In the genomic region with DNA sequence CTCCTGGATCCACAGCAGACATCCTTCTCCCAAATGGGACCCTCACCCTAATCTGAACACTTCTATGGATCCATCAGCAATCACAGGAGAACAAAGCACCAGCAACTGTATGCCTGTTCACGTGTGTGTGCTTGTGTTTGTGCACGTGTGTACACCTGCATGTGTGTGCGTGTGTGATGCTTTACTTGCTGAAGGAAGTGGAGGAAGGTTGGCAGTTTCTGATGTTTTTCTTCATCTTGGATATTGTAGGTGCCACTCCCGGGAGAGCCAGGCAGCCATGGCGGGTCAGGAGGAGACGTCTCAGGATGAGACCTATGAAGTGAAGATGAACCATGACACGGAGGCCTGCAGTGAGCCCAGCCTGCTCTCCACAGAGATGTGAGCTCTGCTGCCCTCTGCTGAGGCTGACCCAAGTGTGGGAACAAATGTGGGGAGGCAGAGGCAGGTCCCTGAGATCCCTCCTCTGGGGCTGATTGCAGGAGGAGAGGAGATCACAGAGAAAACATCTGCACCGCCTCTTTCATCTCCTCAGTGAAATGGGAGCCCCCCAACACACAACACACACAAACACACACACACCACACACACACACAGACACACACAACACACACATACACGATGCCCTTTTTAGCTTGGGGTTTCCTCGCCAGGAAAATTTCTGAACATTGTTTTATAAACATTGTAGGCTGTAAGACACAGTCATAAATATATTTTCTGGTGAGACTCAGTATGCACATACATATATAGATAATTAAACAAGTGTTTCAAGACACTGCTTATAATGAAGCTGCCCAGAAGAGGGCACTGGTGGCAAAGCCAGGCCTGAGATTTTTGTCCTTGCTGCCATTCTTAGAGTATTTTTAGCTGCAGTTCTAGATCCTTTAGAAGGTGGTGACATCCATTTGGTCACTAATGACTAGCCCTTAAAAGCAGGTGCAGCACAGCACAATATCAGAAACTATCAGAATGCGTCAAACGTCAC, we compare ENCODE assay signal across 9 cellular contexts.
DNase-seq lines count a peak whose midpoint lies in the region; ATAC-seq and TF ChIP-seq lines count a peak whose summit lies in the region.
"Had no signal": no experiment of that assay in that cellular context is flagged by ENCODE, and none has a peak within 500 bp of the region (broad histone marks: within the 10 kb centered on the region; RNA-seq: fewer than 3 reads in every experiment).

No MANE protein-coding gene starts in this region.

- H3K36me3 ChIP-seq in BE2C = no peaks in the 10 kb centered on the region
- H3K36me3 ChIP-seq in right atrium auricular region = peaks cover 80% of the 10 kb centered on the region
- H3K36me3 ChIP-seq in gastrocnemius medialis = no peaks in the 10 kb centered on the region

- ATAC-seq in stimulated activated naive B cell treated with anti-CD40 and anti-IgM and Interleukin-4, amounts not matched to agents 10 μg/mL and 1 μg/mL and 100 μg/mL, for 72 hours (replicated peaks) = peak; percentile 51 to 66
- ATAC-seq in gastrocnemius medialis = no peak

- TF ChIP-seq CTCF in BE2C (IDR thresholded peaks at IDR 0.05; ENCODE audit: low read depth, low read length) = peak; percentile 48
- TF ChIP-seq CTCF in GM13976 (IDR thresholded peaks at IDR 0.05; ENCODE audit: borderline replicate concordance, control extremely low read depth, extremely low read depth, insufficient read depth, missing control alignments) = peak; percentile 23
- peak in 1 of 2 donors; percentile 56 for TF ChIP-seq CTCF in right atrium auricular region (IDR thresholded peaks at IDR 0.05)
- peak in 2 of 5 experiments; percentile 6 to 30 for TF ChIP-seq CTCF in gastrocnemius medialis (IDR thresholded peaks at IDR 0.05 in 4 of 5, conservative IDR thresholded peaks at IDR 0.05 in 1 of 5)

- H3K4me3 ChIP-seq in BE2C (ENCODE audit: low read depth, low read length) = no peak overlapping the region
- no peak overlapping the region for H3K4me3 ChIP-seq in right atrium auricular region
- no peak overlapping the region for H3K4me3 ChIP-seq in gastrocnemius medialis
- H3K4me3 ChIP-seq: skin epidermis had no signal

- H3K36me3 Mint-ChIP-seq in activated naive CD4-positive, alpha-beta T cell treated with anti-CD3 and anti-CD28 coated beads, Interleukin-2, amount 50 U/mL, for 24 hours = no peaks in the 10 kb centered on the region
- peaks cover 1 to 8% of the 10 kb centered on the region in 2 donors for H3K36me3 Mint-ChIP-seq in stimulated activated naive B cell treated with anti-CD40 and anti-IgM and Interleukin-4, amounts not matched to agents 10 μg/mL and 1 μg/mL and 100 μg/mL, for 72 hours

- no peak overlapping the region for H3K4me3 Mint-ChIP-seq in activated naive CD4-positive, alpha-beta T cell treated with anti-CD3 and anti-CD28 coated beads, Interleukin-2, amount 50 U/mL, for 24 hours
- peak overlapping the region; percentile 36 to 63 for H3K4me3 Mint-ChIP-seq in stimulated activated naive B cell treated with anti-CD40 and anti-IgM and Interleukin-4, amounts not matched to agents 10 μg/mL and 1 μg/mL and 100 μg/mL, for 72 hours

- H3K4me1 ChIP-seq in BE2C (no peaks in the 10 kb centered on the region), right atrium auricular region (peaks cover 0 to 6% of the 10 kb centered on the region in 2 donors), gastrocnemius medialis (no peaks in the 10 kb centered on the region)

- H3K27me3 Mint-ChIP-seq in activated naive CD4-positive, alpha-beta T cell treated with anti-CD3 and anti-CD28 coated beads, Interleukin-2, amount 50 U/mL, for 24 hours = no peaks in the 10 kb centered on the region
- H3K27me3 Mint-ChIP-seq in stimulated activated naive B cell treated with anti-CD40 and anti-IgM and Interleukin-4, amounts not matched to agents 10 μg/mL and 1 μg/mL and 100 μg/mL, for 72 hours = peaks cover 0 to 4% of the 10 kb centered on the region in 2 donors

- H3K27ac Mint-ChIP-seq in activated naive CD4-positive, alpha-beta T cell treated with anti-CD3 and anti-CD28 coated beads, Interleukin-2, amount 50 U/mL, for 24 hours = peak overlapping the region; percentile 95
- peak overlapping the region; percentile 97 for H3K27ac Mint-ChIP-seq in stimulated activated naive B cell treated with anti-CD40 and anti-IgM and Interleukin-4, amounts not matched to agents 10 μg/mL and 1 μg/mL and 100 μg/mL, for 72 hours

- DNase-seq in BE2C = peak; percentile 57
- DNase-seq in GM13976 (ENCODE audit: low spot score) = no peak
- DNase-seq in NOMO-1 treated with DMSO at 0.1 percent for 48 hours (lab: John Stamatoyannopoulos, UW; ENCODE audit: unreplicated experiment) = peak; percentile 65
- DNase-seq in right atrium auricular region (ENCODE audit: low spot score) = peak; percentile 40
- no peak for DNase-seq in stimulated activated naive B cell treated with anti-CD40 and anti-IgM and Interleukin-4, amounts not matched to agents 10 μg/mL and 1 μg/mL and 100 μg/mL, for 72 hours
- no peak for DNase-seq in gastrocnemius medialis
- no peak for DNase-seq in nucleus accumbens (lab: John Stamatoyannopoulos, UW)

- peaks cover 6% of the 10 kb centered on the region for H3K27me3 ChIP-seq in BE2C
- H3K27me3 ChIP-seq in right atrium auricular region = no peaks in the 10 kb centered on the region
- H3K27me3 ChIP-seq in gastrocnemius medialis = no peaks in the 10 kb centered on the region

- intact Hi-C loops in gastrocnemius medialis (cut with DNase I; ENCODE audit: low total_unique reads) = no loop called here

- H3K9me3 ChIP-seq in BE2C = no peaks in the 10 kb centered on the region; the same call in 1 of the 2 replicates
- H3K9me3 ChIP-seq in right atrium auricular region = no peaks in the 10 kb centered on the region
- no peaks in the 10 kb centered on the region for H3K9me3 ChIP-seq in gastrocnemius medialis

- TF ChIP-seq POLR2A in gastrocnemius medialis (IDR thresholded peaks at IDR 0.05) = no peak

- H3K27ac ChIP-seq in right atrium auricular region = no peak overlapping the region
- no peak overlapping the region for H3K27ac ChIP-seq in gastrocnemius medialis
- H3K27ac ChIP-seq: skin epidermis had no signal

- no peaks in the 10 kb centered on the region for H3K9me3 Mint-ChIP-seq in activated naive CD4-positive, alpha-beta T cell treated with anti-CD3 and anti-CD28 coated beads, Interleukin-2, amount 50 U/mL, for 24 hours
- peaks cover 2 to 3% of the 10 kb centered on the region in 2 donors for H3K9me3 Mint-ChIP-seq in stimulated activated naive B cell treated with anti-CD40 and anti-IgM and Interleukin-4, amounts not matched to agents 10 μg/mL and 1 μg/mL and 100 μg/mL, for 72 hours

- in situ Hi-C loops in GM13976 (cut with MboI; ENCODE audit: low sequenced_read_pairs, unreplicated experiment) = no loop called here
- in situ Hi-C loops in gastrocnemius medialis (cut with MboI; ENCODE audit: low sequenced_read_pairs in 4 of 4) = no loop called here

- H3K4me1 Mint-ChIP-seq in activated naive CD4-positive, alpha-beta T cell treated with anti-CD3 and anti-CD28 coated beads, Interleukin-2, amount 50 U/mL, for 24 hours = peaks cover 6% of the 10 kb centered on the region
- H3K4me1 Mint-ChIP-seq in stimulated activated naive B cell treated with anti-CD40 and anti-IgM and Interleukin-4, amounts not matched to agents 10 μg/mL and 1 μg/mL and 100 μg/mL, for 72 hours = peaks cover 2 to 19% of the 10 kb centered on the region in 2 donors

Comparison
In these comparisons a context has a peak if more than half of its experiments do, and no peak if none do; other contexts are left out.
1. DNase-seq: peak in BE2C (single experiment), NOMO-1 treated with DMSO at 0.1 percent for 48 hours (single experiment) and right atrium auricular region (single experiment); none in GM13976 (single experiment), stimulated activated naive B cell treated with anti-CD40 and anti-IgM and Interleukin-4, amounts not matched to agents 10 μg/mL and 1 μg/mL and 100 μg/mL, for 72 hours (single experiment), gastrocnemius medialis (0 of 2) and nucleus accumbens (0 of 56).
2. ATAC-seq: peak in stimulated activated naive B cell treated with anti-CD40 and anti-IgM and Interleukin-4, amounts not matched to agents 10 μg/mL and 1 μg/mL and 100 μg/mL, for 72 hours (2 of 2); none in gastrocnemius medialis (0 of 2).